In the genomic region with DNA sequence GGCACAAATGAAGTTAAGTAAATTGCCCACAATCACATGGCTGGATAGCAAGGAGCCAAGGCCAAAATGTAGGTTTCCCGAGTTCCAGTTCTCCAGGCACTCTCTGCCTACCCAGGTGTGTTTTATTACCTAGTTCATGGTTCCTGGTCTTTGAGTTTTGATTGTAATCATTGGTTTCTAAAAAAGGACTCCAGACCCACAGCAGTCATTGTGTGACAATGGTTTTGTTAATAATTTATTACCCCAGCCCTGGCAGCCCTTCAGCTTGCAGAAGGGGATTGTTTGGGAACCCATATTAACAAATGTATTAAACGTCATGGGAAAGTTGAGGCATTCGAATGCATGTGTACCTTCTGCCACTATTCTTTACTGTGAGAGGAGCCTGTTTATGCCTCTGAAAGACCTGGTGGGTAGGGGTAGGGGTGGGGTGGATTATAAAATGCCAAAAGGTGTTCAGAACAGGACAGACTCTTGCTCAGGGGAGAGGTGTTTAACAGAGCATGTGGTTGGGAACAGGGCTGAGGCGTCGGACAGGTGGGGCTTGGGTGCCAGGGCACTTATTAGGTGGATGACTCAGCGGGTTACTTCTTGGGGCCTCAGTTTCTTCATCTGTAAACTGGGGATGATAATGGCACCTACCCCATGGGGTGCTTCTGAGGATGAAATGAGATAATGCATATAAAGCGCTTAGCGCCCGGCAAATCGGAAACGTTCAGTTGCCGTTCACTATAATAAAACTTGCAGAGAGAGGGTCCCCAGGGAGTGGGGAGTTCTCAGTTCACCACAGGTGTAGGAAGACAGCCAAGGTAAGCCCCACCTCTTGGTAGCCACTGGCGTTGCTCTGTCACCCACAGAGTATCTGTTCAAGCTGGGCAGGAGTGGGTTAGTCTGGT, we compare ENCODE assay signal across 16 cellular contexts.
DNase-seq lines count a peak whose midpoint lies in the region; ATAC-seq and TF ChIP-seq lines count a peak whose summit lies in the region.
"Had no signal": no experiment of that assay in that cellular context is flagged by ENCODE, and none has a peak within 500 bp of the region (broad histone marks: within the 10 kb centered on the region; RNA-seq: fewer than 3 reads in every experiment).

No MANE protein-coding gene starts in this region.

- 72% methylated on average over 11 of the region's 13 CpGs for WGBS in right lobe of liver (ENCODE audit: insufficient coverage, low coverage, low lambda C conversion rate, missing lambda C conversion rate)

- H3K27ac ChIP-seq in right lobe of liver (peak overlapping the region in 2 of 3 donors; percentile 8 to 45), neural progenitor cell (no peak overlapping the region)
- H3K27ac ChIP-seq: left lung had no signal

- H3K27ac Mint-ChIP-seq in neural progenitor cell, result no peak overlapping the region
- H3K27ac Mint-ChIP-seq: stimulated activated effector memory CD8-positive, alpha-beta T cell treated with anti-CD3 and anti-CD28 coated beads, Interleukin-12 subunit alpha, Interleukin-12 subunit beta, amount 100 ng/mL, for 72 hours had no signal

- no peak for TF ChIP-seq CTCF in right lobe of liver (IDR thresholded peaks at IDR 0.05)
- TF ChIP-seq CTCF in neural progenitor cell (IDR thresholded peaks at IDR 0.05), result no peak

- H3K27me3 ChIP-seq in right lobe of liver, result no peaks in the 10 kb centered on the region
- no peaks in the 10 kb centered on the region for H3K27me3 ChIP-seq in neural progenitor cell
- H3K27me3 ChIP-seq: BE2C, left lung had no signal

- H3K4me3 ChIP-seq in right lobe of liver, result no peak overlapping the region
- H3K4me3 ChIP-seq in neural progenitor cell, result no peak overlapping the region
- H3K4me3 ChIP-seq: left lung had no signal

- peaks cover 0 to 25% (median 0%) of the 10 kb centered on the region in 4 donors for H3K4me1 ChIP-seq in right lobe of liver
- H3K4me1 ChIP-seq in neural progenitor cell, result no peaks in the 10 kb centered on the region
- H3K4me1 ChIP-seq: BE2C had no signal

- H3K36me3 ChIP-seq in right lobe of liver (no peaks in the 10 kb centered on the region), neural progenitor cell (no peaks in the 10 kb centered on the region)
- H3K36me3 ChIP-seq: left lung had no signal

- H2AFZ ChIP-seq in neural progenitor cell (replicated peaks), result no peak overlapping the region

- peaks cover 6% of the 10 kb centered on the region for H3K4me1 Mint-ChIP-seq in neural progenitor cell

- H3K79me2 ChIP-seq in neural progenitor cell (ENCODE audit: low read depth), result no peaks in the 10 kb centered on the region

- DNase-seq in right lobe of liver (no peak), neural progenitor cell (ENCODE audit: low spot score) (no peak), NCI-H1436 (lab: John Stamatoyannopoulos, UW) (no peak), T-helper 2 cell (no peak), anterior cingulate cortex (lab: John Stamatoyannopoulos, UW) (no peak)
- DNase-seq: BE2C; effector CD8-positive, alpha-beta T cell; left lung; NCI-H1048; NCI-H526 treated with DMSO at 0.1 percent for 48 hours; stimulated activated CD4-positive, alpha-beta T cell treated with anti-CD3 and anti-CD28 coated beads, Interleukin-2, amount 100 ng/mL, for 24 hours had no signal

- H3K9me3 Mint-ChIP-seq in neural progenitor cell, result peaks cover 2% of the 10 kb centered on the region
- H3K9me3 Mint-ChIP-seq: stimulated activated effector memory CD8-positive, alpha-beta T cell treated with anti-CD3 and anti-CD28 coated beads, Interleukin-12 subunit alpha, Interleukin-12 subunit beta, amount 100 ng/mL, for 72 hours had no signal

- no peak overlapping the region for H3K4me3 Mint-ChIP-seq in neural progenitor cell
- H3K4me3 Mint-ChIP-seq: stimulated activated effector memory CD8-positive, alpha-beta T cell treated with anti-CD3 and anti-CD28 coated beads, Interleukin-12 subunit alpha, Interleukin-12 subunit beta, amount 100 ng/mL, for 72 hours had no signal

- H3F3A ChIP-seq in neural progenitor cell (ENCODE audit: low read depth), result no peaks in the 10 kb centered on the region

- no peak overlapping the region for H3K4me2 ChIP-seq in neural progenitor cell

- no peak for TF ChIP-seq POLR2A in right lobe of liver (IDR thresholded peaks at IDR 0.05)

- no peak overlapping the region for H3K9ac ChIP-seq in neural progenitor cell

- intact Hi-C loops in right lobe of liver (cut with DNase I), result no loop called here

- H3K9me3 ChIP-seq in right lobe of liver (no peaks in the 10 kb centered on the region), neural progenitor cell (ENCODE audit: low read depth) (no peaks in the 10 kb centered on the region)
- H3K9me3 ChIP-seq: BE2C, left lung had no signal

- H4K20me1 ChIP-seq in neural progenitor cell (ENCODE audit: low read depth), result no peaks in the 10 kb centered on the region

- ATAC-seq in GM18517 (IDR thresholded peaks at IDR 0.05; ENCODE audit: unreplicated experiment), result peak; percentile 55
- ATAC-seq in GM21528 (IDR thresholded peaks at IDR 0.05; ENCODE audit: low FRiP score, unreplicated experiment), result peak; percentile 35
- ATAC-seq in HG03432 (IDR thresholded peaks at IDR 0.05; ENCODE audit: unreplicated experiment), result peak; percentile 50
- peak; percentile 51 to 67 (median 58) for ATAC-seq in right lobe of liver
- ATAC-seq: HCT116; left lung; stimulated activated effector memory CD8-positive, alpha-beta T cell treated with anti-CD3 and anti-CD28 coated beads, Interleukin-12 subunit alpha, Interleukin-12 subunit beta, amount 100 ng/mL, for 72 hours had no signal

- H3K36me3 Mint-ChIP-seq in neural progenitor cell, result no peaks in the 10 kb centered on the region

- peaks cover 4% of the 10 kb centered on the region for H3K27me3 Mint-ChIP-seq in neural progenitor cell (ENCODE audit: insufficient read depth, low read depth)
